ENCODE assay signal across 16 cellular contexts in the genomic region with DNA sequence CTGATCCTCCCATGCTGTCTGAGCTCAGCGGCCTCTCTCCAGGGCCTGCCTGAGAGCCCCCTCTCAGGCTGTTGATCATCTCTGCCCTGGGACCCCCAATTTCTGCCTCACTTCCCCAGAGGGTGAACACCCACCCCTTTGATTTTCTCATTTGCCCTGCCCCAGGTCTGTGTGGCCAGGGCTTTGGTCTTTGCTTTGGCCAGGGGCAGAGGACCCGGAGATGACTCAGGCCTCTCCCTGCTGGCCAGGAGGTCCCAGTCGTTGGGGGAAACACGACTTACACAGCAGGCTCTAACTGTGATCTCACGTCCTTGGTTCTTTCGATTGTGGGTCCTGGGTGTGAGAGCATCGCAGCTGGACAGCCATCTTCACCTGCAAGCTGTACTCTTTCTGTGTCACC. TPM values are rescaled to one million over a fixed set of nuclear protein-coding genes. Genes with fewer than 3 reads are reported as not detected.
DNase-seq lines count a peak whose midpoint lies in the region; ATAC-seq and TF ChIP-seq lines count a peak whose summit lies in the region.
"Had no signal": no experiment of that assay in that cellular context is flagged by ENCODE, and none has a peak within 500 bp of the region (broad histone marks: within the 10 kb centered on the region; RNA-seq: fewer than 3 reads in every experiment).

No MANE protein-coding gene starts in this region.

- no peak overlapping the region for H2BK12ac ChIP-seq in mesenchymal stem cell (ENCODE audit: low read length in 2 of 2)

- H2AK5ac ChIP-seq in mesenchymal stem cell (ENCODE audit: low read length, severe bottlenecking), result no peak overlapping the region

- peak overlapping the region in 1 of 2 experiments; percentile 71 for H3K18ac ChIP-seq in mesenchymal stem cell (ENCODE audit: low read depth in 1 of 2, low read length in 2 of 2)

- H3K4me1 ChIP-seq in mesenchymal stem cell (ENCODE audit: control insufficient read depth, insufficient read depth, low read depth, low read length) (peaks cover 17% of the 10 kb centered on the region), suprapubic skin (peaks cover 38% of the 10 kb centered on the region), tibial artery (peaks cover 0 to 38% (median 24%) of the 10 kb centered on the region in 4 donors)

- H3K4me1 Mint-ChIP-seq in activated naive CD4-positive, alpha-beta T cell treated with anti-CD3 and anti-CD28 coated beads for 36 hours (ENCODE audit: low read depth), result peaks cover 4% of the 10 kb centered on the region
- H3K4me1 Mint-ChIP-seq in activated naive CD8-positive, alpha-beta T cell treated with anti-CD3 and anti-CD28 coated beads, Interleukin-2, amount 10 ng/mL, durations not matched to agents 7 days and 5 days, result peaks cover 2% of the 10 kb centered on the region

- H3K79me1 ChIP-seq in mesenchymal stem cell (replicated peaks; ENCODE audit: low read length, poor library complexity, severe bottlenecking), result no peaks in the 10 kb centered on the region

- no peak for DNase-seq in activated naive CD4-positive, alpha-beta T cell treated with anti-CD3 and anti-CD28 coated beads for 36 hours
- DNase-seq in activated naive CD4-positive, alpha-beta T cell treated with anti-CD3 and anti-CD28 coated beads, Interleukin-2, amount 50 U/mL, for 16 hours, result no peak
- no peak for DNase-seq in activated naive CD8-positive, alpha-beta T cell treated with anti-CD3 and anti-CD28 coated beads, Interleukin-2, amount 10 ng/mL, durations not matched to agents 7 days and 5 days
- DNase-seq in mesenchymal stem cell, result peak; percentile 36
- DNase-seq in suprapubic skin (ENCODE audit: low spot score in 2 of 2), result no peak
- no peak for DNase-seq in tibial artery
- DNase-seq in head of caudate nucleus, result no peak
- DNase-seq in NCI-H128 (lab: John Stamatoyannopoulos, UW; ENCODE audit: unreplicated experiment), result no peak
- DNase-seq: activated CD4-positive, alpha-beta T cell treated with anti-CD3 and anti-CD28 coated beads for 48 hours; CD4-positive, alpha-beta T cell; NCI-H187; NCI-H446 had no signal

- peak overlapping the region; percentile 38 for H2BK120ac ChIP-seq in mesenchymal stem cell (ENCODE audit: low read depth, low read length)

- H3K4ac ChIP-seq in mesenchymal stem cell (ENCODE audit: low read depth in 1 of 2, low read length in 2 of 2), result no peak overlapping the region

- no peak overlapping the region for H3K27ac Mint-ChIP-seq in activated naive CD4-positive, alpha-beta T cell treated with anti-CD3 and anti-CD28 coated beads for 36 hours
- H3K27ac Mint-ChIP-seq in activated naive CD8-positive, alpha-beta T cell treated with anti-CD3 and anti-CD28 coated beads, Interleukin-2, amount 10 ng/mL, durations not matched to agents 7 days and 5 days, result no peak overlapping the region
- H3K27ac Mint-ChIP-seq: CD4-positive, alpha-beta T cell had no signal

- no peak overlapping the region for H2BK15ac ChIP-seq in mesenchymal stem cell (ENCODE audit: low read depth, poor library complexity, severe bottlenecking)

- H3K9me3 ChIP-seq in mesenchymal stem cell (ENCODE audit: control insufficient read depth, low read length), result no peaks in the 10 kb centered on the region
- H3K9me3 ChIP-seq in suprapubic skin, result no peaks in the 10 kb centered on the region
- no peaks in the 10 kb centered on the region for H3K9me3 ChIP-seq in tibial artery
- H3K9me3 ChIP-seq: thoracic aorta had no signal

- TF ChIP-seq EP300 in suprapubic skin (IDR thresholded peaks at IDR 0.05), result no peak

- 60% methylated on average over 7 of the region's 7 CpGs for WGBS in mesenchymal stem cell
- 74% methylated on average over 6 of the region's 7 CpGs for WGBS in suprapubic skin

- CTCF ChIA-PET in activated naive CD4-positive, alpha-beta T cell treated with anti-CD3 and anti-CD28 coated beads for 36 hours (lab: Charles Lee), result no interaction called here

- no peak overlapping the region for H3K14ac ChIP-seq in mesenchymal stem cell (ENCODE audit: low read length in 2 of 2)

- H3K4me2 ChIP-seq in mesenchymal stem cell (ENCODE audit: low read length, poor library complexity, severe bottlenecking), result no peak overlapping the region

- no peak overlapping the region for H4K8ac ChIP-seq in mesenchymal stem cell (ENCODE audit: low read length)

- TF ChIP-seq POLR2A in suprapubic skin (IDR thresholded peaks at IDR 0.05), result no peak

- H3K9ac ChIP-seq in mesenchymal stem cell (ENCODE audit: low read length), result no peak overlapping the region

- no peak overlapping the region for H2AFZ ChIP-seq in mesenchymal stem cell (ENCODE audit: low read depth, low read length)

- ATAC-seq in activated naive CD8-positive, alpha-beta T cell treated with anti-CD3 and anti-CD28 coated beads, Interleukin-2, amount 10 ng/mL, durations not matched to agents 7 days and 5 days (ENCODE audit: low read depth), result no peak
- ATAC-seq: Right ventricle myocardium inferior had no signal

- intact Hi-C loops in activated naive CD4-positive, alpha-beta T cell treated with anti-CD3 and anti-CD28 coated beads for 36 hours (cut with micrococcal nuclease), result loop anchor here (10.0 kb wide), 1 partner anchor 182 kb away; no protein-coding TSS in a partner anchor
- intact Hi-C loops in tibial artery (cut with DNase I; ENCODE audit: low total_unique reads) (loop anchor here (10.0 kb wide), 1 partner anchor 148 kb away; no protein-coding TSS in a partner anchor), head of caudate nucleus (cut with DNase I) (loop anchor here (10.0 kb wide), 1 partner anchor 172 kb away; no protein-coding TSS in a partner anchor)

- H3K23ac ChIP-seq in mesenchymal stem cell (ENCODE audit: low read length in 2 of 2), result no peak overlapping the region

- POLR2A ChIA-PET in activated naive CD8-positive, alpha-beta T cell treated with anti-CD3 and anti-CD28 coated beads, Interleukin-2, amount 10 ng/mL, durations not matched to agents 7 days and 5 days (lab: Charles Lee), result no interaction called here

- peaks cover 16 to 52% of the 10 kb centered on the region in 2 experiments for H3K27me3 ChIP-seq in mesenchymal stem cell (ENCODE audit: control insufficient read depth in 1 of 2, insufficient read depth in 1 of 2, low read length in 2 of 2)
- peaks cover 62% of the 10 kb centered on the region for H3K27me3 ChIP-seq in suprapubic skin
- H3K27me3 ChIP-seq in tibial artery, result no peaks in the 10 kb centered on the region

- peaks cover 43% of the 10 kb centered on the region for H3K27me3 Mint-ChIP-seq in activated naive CD4-positive, alpha-beta T cell treated with anti-CD3 and anti-CD28 coated beads for 36 hours (ENCODE audit: low read depth)
- peaks cover 47% of the 10 kb centered on the region for H3K27me3 Mint-ChIP-seq in activated naive CD8-positive, alpha-beta T cell treated with anti-CD3 and anti-CD28 coated beads, Interleukin-2, amount 10 ng/mL, durations not matched to agents 7 days and 5 days

- H3K4me3 ChIP-seq in mesenchymal stem cell (ENCODE audit: insufficient read depth in 1 of 2, low read depth in 1 of 2, low read length in 2 of 2) (no peak overlapping the region), suprapubic skin (no peak overlapping the region), tibial artery (no peak overlapping the region)

- no peak overlapping the region for H4K91ac ChIP-seq in mesenchymal stem cell (ENCODE audit: low read length)

- H3K36me3 Mint-ChIP-seq in activated naive CD4-positive, alpha-beta T cell treated with anti-CD3 and anti-CD28 coated beads for 36 hours (ENCODE audit: low read depth), result no peaks in the 10 kb centered on the region
- peaks cover 3% of the 10 kb centered on the region for H3K36me3 Mint-ChIP-seq in activated naive CD8-positive, alpha-beta T cell treated with anti-CD3 and anti-CD28 coated beads, Interleukin-2, amount 10 ng/mL, durations not matched to agents 7 days and 5 days

- TF ChIP-seq CTCF in suprapubic skin (IDR thresholded peaks at IDR 0.05), result no peak
- no peak for TF ChIP-seq CTCF in tibial artery (IDR thresholded peaks at IDR 0.05)

- H3K27ac ChIP-seq in mesenchymal stem cell (ENCODE audit: low read length, poor library complexity, severe bottlenecking) (no peak overlapping the region), suprapubic skin (peak overlapping the region; percentile 45), tibial artery (peak overlapping the region in 1 of 2 donors; percentile 57)

- no peak overlapping the region for H2BK5ac ChIP-seq in mesenchymal stem cell (ENCODE audit: low read depth, low read length, poor library complexity, severe bottlenecking)

- no peaks in the 10 kb centered on the region for H3K9me3 Mint-ChIP-seq in activated naive CD4-positive, alpha-beta T cell treated with anti-CD3 and anti-CD28 coated beads for 36 hours
- H3K9me3 Mint-ChIP-seq in activated naive CD8-positive, alpha-beta T cell treated with anti-CD3 and anti-CD28 coated beads, Interleukin-2, amount 10 ng/mL, durations not matched to agents 7 days and 5 days, result no peaks in the 10 kb centered on the region
- H3K9me3 Mint-ChIP-seq: CD4-positive, alpha-beta T cell had no signal

- H3K4me3 Mint-ChIP-seq in activated naive CD4-positive, alpha-beta T cell treated with anti-CD3 and anti-CD28 coated beads for 36 hours, result peak overlapping the region; percentile 34
- H3K4me3 Mint-ChIP-seq in activated naive CD8-positive, alpha-beta T cell treated with anti-CD3 and anti-CD28 coated beads, Interleukin-2, amount 10 ng/mL, durations not matched to agents 7 days and 5 days, result peak overlapping the region; percentile 44
- H3K4me3 Mint-ChIP-seq: CD4-positive, alpha-beta T cell had no signal

- no peaks in the 10 kb centered on the region for H3K36me3 ChIP-seq in mesenchymal stem cell (ENCODE audit: control insufficient read depth in 1 of 2, insufficient read depth in 2 of 2, low read depth in 1 of 2, low read length in 2 of 2)
- no peaks in the 10 kb centered on the region for H3K36me3 ChIP-seq in suprapubic skin
- no peaks in the 10 kb centered on the region for H3K36me3 ChIP-seq in tibial artery
- H3K36me3 ChIP-seq: thoracic aorta had no signal

RNA-seq across cellular contexts. Expression of a gene that starts 1.1 kb away (rescaled TPM):
- not detected for total RNA-seq in activated naive CD4-positive, alpha-beta T cell treated with anti-CD3 and anti-CD28 coated beads for 36 hours
- not detected for total RNA-seq in activated naive CD8-positive, alpha-beta T cell treated with anti-CD3 and anti-CD28 coated beads, Interleukin-2, amount 10 ng/mL, durations not matched to agents 7 days and 5 days
- polyA plus RNA-seq in mesenchymal stem cell (2013, experiment 1 of 2), result 46.7 TPM
- polyA plus RNA-seq in mesenchymal stem cell (2013, experiment 2 of 2), result 45.4 TPM
- total RNA-seq in suprapubic skin, result 1 to 10 TPM; 3.1 to 5.5 (median 4.3) TPM
- total RNA-seq: CD4-positive, alpha-beta T cell; HT-29; T-helper 2 cell treated with Interferon-gamma antibody and Interleukin-4, amounts not matched to agents 100 ng/mL and 5 ng/mL, for 36 hours had no signal

Comparison
In these comparisons a context has a peak if more than half of its experiments do, and no peak if none do; other contexts are left out.
1. RNA of a gene that starts 1.1 kb away (total RNA-seq): 3.1 to 5.5 TPM in suprapubic skin; not detected in activated naive CD4-positive, alpha-beta T cell treated with anti-CD3 and anti-CD28 coated beads for 36 hours and not detected in activated naive CD8-positive, alpha-beta T cell treated with anti-CD3 and anti-CD28 coated beads, Interleukin-2, amount 10 ng/mL, durations not matched to agents 7 days and 5 days; every median in the first group is over 4 times any median in the second.